In genomic region chr3:39146083-39146501, GRCh38 we compare ENCODE assay signal across 9 cellular contexts. TPM values are rescaled to one million over a fixed set of nuclear protein-coding genes. Genes with fewer than 3 reads are reported as not detected.
DNase-seq lines count a peak whose midpoint lies in the region; ATAC-seq lines count a peak whose summit lies in the region.
"Had no signal": no experiment of that assay in that cellular context is flagged by ENCODE, and none has a peak within 500 bp of the region (broad histone marks: within the 10 kb centered on the region; RNA-seq: fewer than 3 reads in every experiment).

No MANE protein-coding gene starts in this region.

- H3K27ac ChIP-seq in subcutaneous abdominal adipose tissue (ENCODE audit: low read depth, low read length) = peak overlapping the region; percentile 96

- H3K9ac ChIP-seq in subcutaneous abdominal adipose tissue (ENCODE audit: low read length in 5 of 5) = no peak overlapping the region

- H3K4me1 ChIP-seq in subcutaneous abdominal adipose tissue (ENCODE audit: control insufficient read depth in 5 of 5, insufficient read depth in 5 of 5, low read length in 5 of 5) = peaks cover 33 to 84% (median 72%) of the 10 kb centered on the region in 5 donors

- DNase-seq in NOMO-1 (lab: John Stamatoyannopoulos, UW; ENCODE audit: unreplicated experiment in 2 of 2) = peak; percentile 23 to 56
- no peak for DNase-seq in NOMO-1 treated with dmso at 0.1 percent for 144 hours (lab: John Stamatoyannopoulos, UW; ENCODE audit: unreplicated experiment)
- DNase-seq in activated T-helper 2 cell treated with anti-CD3 and anti-CD28 coated beads, Interferon-gamma antibody, Interleukin-2, Interleukin-4, amounts not matched to agents 10 μg/mL and 5 μg/mL and 100 μg/mL, durations not matched to agents 14 hours and 24 hours and 36 hours (ENCODE audit: low spot score) = no peak
- DNase-seq in iris pigment epithelial cell (ENCODE audit: low read depth) = peak; percentile 57
- DNase-seq in NCI-H345 (lab: John Stamatoyannopoulos, UW) = no peak
- DNase-seq in pons (ENCODE audit: low spot score) = no peak

- intact Hi-C loops in activated T-helper 2 cell treated with anti-CD3 and anti-CD28 coated beads, Interferon-gamma antibody, Interleukin-2, Interleukin-4, amounts not matched to agents 10 μg/mL and 5 μg/mL and 100 μg/mL, durations not matched to agents 14 hours and 24 hours and 36 hours (cut with micrococcal nuclease) = no loop called here

- H3K4me3 ChIP-seq in subcutaneous abdominal adipose tissue (ENCODE audit: low read depth in 1 of 5, low read length in 5 of 5) = peak overlapping the region in 1 of 5 donors; percentile 33

- no peaks in the 10 kb centered on the region for H3K27me3 Mint-ChIP-seq in activated T-helper 2 cell treated with anti-CD3 and anti-CD28 coated beads, Interferon-gamma antibody, Interleukin-2, Interleukin-4, amounts not matched to agents 10 μg/mL and 5 μg/mL and 100 μg/mL, durations not matched to agents 14 hours and 24 hours and 36 hours (ENCODE audit: low read depth)

- no peak overlapping the region for H3K27ac Mint-ChIP-seq in activated T-helper 2 cell treated with anti-CD3 and anti-CD28 coated beads, Interferon-gamma antibody, Interleukin-2, Interleukin-4, amounts not matched to agents 10 μg/mL and 5 μg/mL and 100 μg/mL, durations not matched to agents 14 hours and 24 hours and 36 hours

- H3K4me1 Mint-ChIP-seq in activated T-helper 2 cell treated with anti-CD3 and anti-CD28 coated beads, Interferon-gamma antibody, Interleukin-2, Interleukin-4, amounts not matched to agents 10 μg/mL and 5 μg/mL and 100 μg/mL, durations not matched to agents 14 hours and 24 hours and 36 hours (ENCODE audit: low read depth) = peaks cover 57% of the 10 kb centered on the region

- ATAC-seq in HG02870 (IDR thresholded peaks at IDR 0.05; ENCODE audit: unreplicated experiment) = no peak

- peak overlapping the region; percentile 2 for H3K4me3 Mint-ChIP-seq in activated T-helper 2 cell treated with anti-CD3 and anti-CD28 coated beads, Interferon-gamma antibody, Interleukin-2, Interleukin-4, amounts not matched to agents 10 μg/mL and 5 μg/mL and 100 μg/mL, durations not matched to agents 14 hours and 24 hours and 36 hours (ENCODE audit: low read depth)

- H3K36me3 ChIP-seq in subcutaneous abdominal adipose tissue (ENCODE audit: control insufficient read depth in 5 of 5, insufficient read depth in 5 of 5, low read length in 5 of 5) = peaks cover 6 to 57% (median 56%) of the 10 kb centered on the region in 5 donors

- H3K27me3 ChIP-seq in subcutaneous abdominal adipose tissue (ENCODE audit: control insufficient read depth in 5 of 5, insufficient read depth in 4 of 5, low read length in 5 of 5) = no peaks in the 10 kb centered on the region

- no peaks in the 10 kb centered on the region for H3K9me3 ChIP-seq in subcutaneous abdominal adipose tissue (ENCODE audit: control insufficient read depth in 5 of 5, low read length in 5 of 5)

- H3K9me3 Mint-ChIP-seq in activated T-helper 2 cell treated with anti-CD3 and anti-CD28 coated beads, Interferon-gamma antibody, Interleukin-2, Interleukin-4, amounts not matched to agents 10 μg/mL and 5 μg/mL and 100 μg/mL, durations not matched to agents 14 hours and 24 hours and 36 hours = no peaks in the 10 kb centered on the region

- peaks cover 97% of the 10 kb centered on the region for H3K36me3 Mint-ChIP-seq in activated T-helper 2 cell treated with anti-CD3 and anti-CD28 coated beads, Interferon-gamma antibody, Interleukin-2, Interleukin-4, amounts not matched to agents 10 μg/mL and 5 μg/mL and 100 μg/mL, durations not matched to agents 14 hours and 24 hours and 36 hours (ENCODE audit: low read depth)

RNA-seq across cellular contexts. Expression of gene CSRNP1, which starts 7.3 kb away (rescaled TPM):
- total RNA-seq in activated T-helper 2 cell treated with anti-CD3 and anti-CD28 coated beads, Interferon-gamma antibody, Interleukin-2, Interleukin-4, amounts not matched to agents 10 μg/mL and 5 μg/mL and 100 μg/mL, durations not matched to agents 14 hours and 24 hours and 36 hours = 54.0 and 55.4 TPM in 2 replicates

RNA-seq across cellular contexts. Expression of gene TTC21A, which starts 38.6 kb away (rescaled TPM):
- total RNA-seq in activated T-helper 2 cell treated with anti-CD3 and anti-CD28 coated beads, Interferon-gamma antibody, Interleukin-2, Interleukin-4, amounts not matched to agents 10 μg/mL and 5 μg/mL and 100 μg/mL, durations not matched to agents 14 hours and 24 hours and 36 hours = 0.55 TPM in 2 replicates

RNA-seq across cellular contexts. Expression of gene GORASP1, which starts 38.7 kb away (rescaled TPM):
- 31.8 and 32.6 TPM in 2 replicates for total RNA-seq in activated T-helper 2 cell treated with anti-CD3 and anti-CD28 coated beads, Interferon-gamma antibody, Interleukin-2, Interleukin-4, amounts not matched to agents 10 μg/mL and 5 μg/mL and 100 μg/mL, durations not matched to agents 14 hours and 24 hours and 36 hours

RNA-seq across cellular contexts. Expression of gene XIRP1, which starts 46.3 kb away (rescaled TPM):
- total RNA-seq in activated T-helper 2 cell treated with anti-CD3 and anti-CD28 coated beads, Interferon-gamma antibody, Interleukin-2, Interleukin-4, amounts not matched to agents 10 μg/mL and 5 μg/mL and 100 μg/mL, durations not matched to agents 14 hours and 24 hours and 36 hours = 4.3 and 4.7 TPM in 2 replicates
- total RNA-seq: glomerular endothelial cell had no signal

Comparison
In these comparisons a context has a peak if more than half of its experiments do, and no peak if none do; other contexts are left out.
1. DNase-seq: peak in NOMO-1 (2 of 2) and iris pigment epithelial cell (single experiment); none in NOMO-1 treated with dmso at 0.1 percent for 144 hours (single experiment), activated T-helper 2 cell treated with anti-CD3 and anti-CD28 coated beads, Interferon-gamma antibody, Interleukin-2, Interleukin-4, amounts not matched to agents 10 μg/mL and 5 μg/mL and 100 μg/mL, durations not matched to agents 14 hours and 24 hours and 36 hours (single experiment), NCI-H345 (single experiment) and pons (single experiment).